In genomic region chr14:99573000-99573330, GRCh38 we compare ENCODE assay signal across 13 cellular contexts. TPM values are rescaled to one million over a fixed set of nuclear protein-coding genes. Genes with fewer than 3 reads are reported as not detected.
A peak's percentile ranks its signal among the peaks of the same experiment; 100 is the strongest.
DNase-seq lines count a peak whose midpoint lies in the region; ATAC-seq, FAIRE-seq and TF ChIP-seq lines count a peak whose summit lies in the region.
"Had no signal": no experiment of that assay in that cellular context is flagged by ENCODE, and none has a peak within 500 bp of the region (broad histone marks: within the 10 kb centered on the region; RNA-seq: fewer than 3 reads in every experiment).

No MANE protein-coding gene starts in this region.

- no peak overlapping the region for H2BK5ac ChIP-seq in H1 (ENCODE audit: low read depth, low read length)

- no peak overlapping the region for H3K9ac ChIP-seq in H1 (replicated peaks in 1 of 4; ENCODE audit: extremely low read depth in 1 of 4, low read depth in 3 of 4, low read length in 3 of 4)

- H3K4me2 ChIP-seq in DOHH2 (ENCODE audit: low read length) (peak overlapping the region; percentile 34), H1 (ENCODE audit: insufficient read depth in 1 of 2, low read depth in 2 of 2, low read length in 2 of 2) (no peak overlapping the region)

- H3K36me3 Mint-ChIP-seq in activated T-cell treated with anti-CD3 and anti-CD28 coated beads, Interleukin-2, amount 50 U/mL, for 4 hours (ENCODE audit: insufficient read depth) = no peaks in the 10 kb centered on the region
- H3K36me3 Mint-ChIP-seq: activated naive CD4-positive, alpha-beta T cell treated with anti-CD3 and anti-CD28 coated beads, Interleukin-2, amount 50 U/mL, for 24 hours; stimulated activated effector memory CD8-positive, alpha-beta T cell treated with anti-CD3 and anti-CD28 coated beads, Interleukin-12 subunit alpha, Interleukin-12 subunit beta, amount 100 ng/mL, for 72 hours had no signal

- FAIRE-seq in H1 (lab: Jason Lieb, UNC) = no peak
- FAIRE-seq: GM12878 had no signal

- no peak for TF ChIP-seq RAD21 in Ishikawa (IDR thresholded peaks at IDR 0.05; ENCODE audit: low read depth)
- TF ChIP-seq RAD21 in H1 (IDR thresholded peaks at IDR 0.05 in 1 of 2, conservative IDR thresholded peaks at IDR 0.05 in 1 of 2; ENCODE audit: low read depth in 2 of 2, low read length in 2 of 2) = no peak

- H3K79me2 ChIP-seq in DOHH2 (ENCODE audit: control insufficient read depth, low read length) (no peaks in the 10 kb centered on the region), H1 (ENCODE audit: control insufficient read depth in 1 of 2, insufficient read depth in 2 of 2, low read length in 2 of 2) (peaks cover 0 to 67% of the 10 kb centered on the region in 2 experiments; a peak in 3 of 4 replicates)

- TF ChIP-seq CTCF in DOHH2 (IDR thresholded peaks at IDR 0.05; ENCODE audit: low read depth, low read length, poor library complexity, severe bottlenecking) (no peak), H1 (IDR thresholded peaks at IDR 0.05; ENCODE audit: control extremely low read depth in 1 of 3, insufficient read depth in 1 of 3, low read depth in 1 of 3, low read length in 3 of 3) (no peak)

- H4K8ac ChIP-seq in H1 (ENCODE audit: extremely low read depth, insufficient read depth, low read length) = peak overlapping the region; percentile 81

- H3K9me2 ChIP-seq in DOHH2 (replicated peaks; ENCODE audit: control insufficient read depth, low read length) = no peaks in the 10 kb centered on the region

- H3K23ac ChIP-seq in H1 (ENCODE audit: insufficient read length) = no peak overlapping the region

- POLR2A ChIA-PET in H1 (lab: Charles Lee; ENCODE audit: partially characterized antibody) = interaction anchor here (1.5 to 1.7 kb wide), 2 partner anchors 11 to 57 kb away, joined by 3 read pairs; no protein-coding TSS in a partner anchor

- H2AK5ac ChIP-seq in H1 (ENCODE audit: low read depth, low read length) = peak overlapping the region; percentile 90; the same call in 1 of the 2 replicates

- no peaks in the 10 kb centered on the region for H3K36me3 ChIP-seq in DOHH2 (ENCODE audit: control insufficient read depth, low read length)
- no peaks in the 10 kb centered on the region for H3K36me3 ChIP-seq in H1 (ENCODE audit: control insufficient read depth in 2 of 4, insufficient read depth in 4 of 4, low read length in 3 of 4)

- no peak overlapping the region for H4K5ac ChIP-seq in H1 (ENCODE audit: insufficient read length, low read depth, low read length)

- CTCF ChIA-PET in H1 (lab: Charles Lee; ENCODE audit: partially characterized antibody) = interaction anchor here (0.9 to 6.2 kb wide), 15 partner anchors 8 to 115 kb away, joined by 3 to 35 read pairs (median 4); no protein-coding TSS in a partner anchor

- no peaks in the 10 kb centered on the region for H3K9me3 Mint-ChIP-seq in activated T-cell treated with anti-CD3 and anti-CD28 coated beads, Interleukin-2, amount 50 U/mL, for 4 hours
- H3K9me3 Mint-ChIP-seq: activated naive CD4-positive, alpha-beta T cell treated with anti-CD3 and anti-CD28 coated beads, Interleukin-2, amount 50 U/mL, for 24 hours; stimulated activated effector memory CD8-positive, alpha-beta T cell treated with anti-CD3 and anti-CD28 coated beads, Interleukin-12 subunit alpha, Interleukin-12 subunit beta, amount 100 ng/mL, for 72 hours had no signal

- peak overlapping the region; percentile 72 for H4K91ac ChIP-seq in H1 (replicated peaks; ENCODE audit: insufficient read length, low read length)

- H2AFZ ChIP-seq in H1 (ENCODE audit: low read length) = no peak overlapping the region

- peaks cover 37% of the 10 kb centered on the region for H3K4me1 ChIP-seq in DOHH2 (ENCODE audit: control insufficient read depth, low read length)
- H3K4me1 ChIP-seq in H1 (replicated peaks in 1 of 4; ENCODE audit: control insufficient read depth in 3 of 4, insufficient read depth in 4 of 4, low read length in 3 of 4) = peaks cover 28 to 79% (median 65%) of the 10 kb centered on the region in 4 experiments

- H3K18ac ChIP-seq in H1 (ENCODE audit: extremely low read depth, low read length) = no peak overlapping the region; the same call in 1 of the 2 replicates

- 0 out of 2 replicates have a peak overlapping the region, but pooled peaks have one; percentile 70 for H2BK12ac ChIP-seq in H1 (ENCODE audit: low read depth, low read length)

- peaks cover 40% of the 10 kb centered on the region for H3K79me1 ChIP-seq in H1 (ENCODE audit: low read depth, low read length)

- H3K4me3 ChIP-seq in DOHH2 (ENCODE audit: low read length) (0 out of 2 replicates have a peak overlapping the region, but pooled peaks have one; percentile 11), H1 (ENCODE audit: extremely low read depth in 1 of 4, insufficient read depth in 2 of 4, low read depth in 3 of 4, low read length in 4 of 4) (no peak overlapping the region)
- H3K4me3 ChIP-seq: GM12878 had no signal

- H3K56ac ChIP-seq in H1 (replicated peaks; ENCODE audit: insufficient read length, low read depth, low read length) = no peak overlapping the region

- peaks cover 3% of the 10 kb centered on the region for H3K4me1 Mint-ChIP-seq in activated T-cell treated with anti-CD3 and anti-CD28 coated beads, Interleukin-2, amount 50 U/mL, for 4 hours (ENCODE audit: low read depth)

- no peaks in the 10 kb centered on the region for H4K20me1 ChIP-seq in DOHH2 (ENCODE audit: control insufficient read depth, insufficient read depth, low read depth, low read length)
- H4K20me1 ChIP-seq in H1 (replicated peaks in 1 of 2; ENCODE audit: control insufficient read depth in 1 of 2, insufficient read depth in 2 of 2, low read length in 2 of 2) = peaks cover 17 to 38% of the 10 kb centered on the region in 2 experiments

- no peak overlapping the region for H3K4ac ChIP-seq in H1 (replicated peaks; ENCODE audit: insufficient read length, low read depth, low read length)

- TF ChIP-seq POLR2A in H1 (IDR thresholded peaks at IDR 0.05; ENCODE audit: control extremely low read depth in 1 of 2, low read depth in 2 of 2, low read length in 2 of 2) = no peak

- no peaks in the 10 kb centered on the region for H3K27me3 Mint-ChIP-seq in activated T-cell treated with anti-CD3 and anti-CD28 coated beads, Interleukin-2, amount 50 U/mL, for 4 hours (ENCODE audit: low read depth)
- H3K27me3 Mint-ChIP-seq: activated naive CD4-positive, alpha-beta T cell treated with anti-CD3 and anti-CD28 coated beads, Interleukin-2, amount 50 U/mL, for 24 hours had no signal

- no peak overlapping the region; the same call in 1 of the 2 replicates for H2BK15ac ChIP-seq in H1 (ENCODE audit: low read length)

- no peaks in the 10 kb centered on the region for H3F3A ChIP-seq in DOHH2 (ENCODE audit: control insufficient read depth, insufficient read depth)

- H3K27ac ChIP-seq in DOHH2 (ENCODE audit: low read depth, low read length) (no peak overlapping the region), H1 (ENCODE audit: low read depth, low read length) (no peak overlapping the region)

- H2BK120ac ChIP-seq in H1 (replicated peaks; ENCODE audit: low read depth, low read length) = no peak overlapping the region

- DNase-seq in H1 (ENCODE audit: low read depth in 1 of 2, low spot score in 2 of 2) (no peak), retina (peak; percentile 54), iPS-NIHi11 (ENCODE audit: low spot score) (no peak), activated gamma-delta T cell treated with Interleukin-2 at 50 U/mL for 16 hours (no peak)
- no peak for DNase-seq in activated T-cell treated with anti-CD3 and anti-CD28 coated beads, Interleukin-2, amount 50 U/mL, for 4 hours
- DNase-seq: activated CD4-positive, alpha-beta T cell treated with anti-CD3 and anti-CD28 coated beads, Interleukin-2, amount 50 U/mL, for 48 hours; T-helper 1 cell had no signal

- no peaks in the 10 kb centered on the region for H3K23me2 ChIP-seq in H1 (ENCODE audit: low read depth, low read length)

- no peaks in the 10 kb centered on the region for H3K9me3 ChIP-seq in DOHH2 (ENCODE audit: control insufficient read depth, insufficient read depth, low read length)
- no peaks in the 10 kb centered on the region for H3K9me3 ChIP-seq in H1 (ENCODE audit: insufficient read depth in 2 of 2, low read depth in 1 of 2, low read length in 1 of 2)

- H2BK20ac ChIP-seq in H1 (ENCODE audit: low read length) = no peak overlapping the region

- H3K4me3 Mint-ChIP-seq in activated T-cell treated with anti-CD3 and anti-CD28 coated beads, Interleukin-2, amount 50 U/mL, for 4 hours = no peak overlapping the region
- H3K4me3 Mint-ChIP-seq: activated naive CD4-positive, alpha-beta T cell treated with anti-CD3 and anti-CD28 coated beads, Interleukin-2, amount 50 U/mL, for 24 hours; stimulated activated effector memory CD8-positive, alpha-beta T cell treated with anti-CD3 and anti-CD28 coated beads, Interleukin-12 subunit alpha, Interleukin-12 subunit beta, amount 100 ng/mL, for 72 hours had no signal

- no peak for ATAC-seq in GM18870 (IDR thresholded peaks at IDR 0.05; ENCODE audit: unreplicated experiment)
- ATAC-seq in activated T-cell treated with anti-CD3 and anti-CD28 coated beads, Interleukin-2, amount 50 U/mL, for 4 hours = no peak
- ATAC-seq: GM12878; stimulated activated effector memory CD8-positive, alpha-beta T cell treated with anti-CD3 and anti-CD28 coated beads, Interleukin-12 subunit alpha, Interleukin-12 subunit beta, amount 100 ng/mL, for 72 hours had no signal

- TF ChIP-seq EP300 in Ishikawa (IDR thresholded peaks at IDR 0.05; ENCODE audit: borderline replicate concordance) = no peak
- no peak for TF ChIP-seq EP300 in H1 (IDR thresholded peaks at IDR 0.05; ENCODE audit: borderline replicate concordance in 1 of 2, low read depth in 2 of 2, low read length in 2 of 2)

- H3K27me3 ChIP-seq in DOHH2 (ENCODE audit: control insufficient read depth, low read length) = 0 out of 2 replicates have a peak, but pooled peaks cover 7% of the 10 kb centered on the region
- peaks cover 0 to 3% (median 0%) of the 10 kb centered on the region in 4 experiments; a peak in 2 of 7 replicates for H3K27me3 ChIP-seq in H1 (replicated peaks in 1 of 4; ENCODE audit: control insufficient read depth in 3 of 4, extremely low read depth in 1 of 4, insufficient read depth in 3 of 4, low read length in 3 of 4)

- H3K14ac ChIP-seq in H1 (ENCODE audit: insufficient read length) = no peak overlapping the region

- 86% methylated on average over 16 of the region's 16 CpGs; no CpG with 5 or more reads in 1 of the 2 experiments for WGBS in H1 (ENCODE audit: extremely low coverage in 1 of 2, insufficient coverage in 1 of 2, insufficient read length in 1 of 2, insufficient replicate concordance in 2 of 2, low coverage in 1 of 2, low lambda C conversion rate in 2 of 2, missing lambda C conversion rate in 1 of 2), 2 experiments

RNA-seq across cellular contexts. Expression of gene CCDC85C, which starts 31.0 kb away (rescaled TPM):
- total RNA-seq in H1 (2021; fragmentation: NEBNext Ultra II Directional; extraction: Animal tissue kit (Norgen Biotek cat#: 25700)) = 35.8 and 38.6 TPM in 2 replicates
- 16.8 and 26.4 TPM in 2 replicates for polyA plus RNA-seq in H1 (2011; rRNA removed)
- polyA plus RNA-seq in H1 (2011; cell fraction: cytosol; rRNA removed) = 18.1 TPM
- 31.7 TPM for polyA plus RNA-seq in H1 (2011; cell fraction: nucleus; rRNA removed)
- 18.2 to 30.0 TPM (median 25.2 TPM) in 4 replicates for polyA plus RNA-seq in H1 (2012, experiment 1 of 2)
- polyA plus RNA-seq in H1 (2012, experiment 2 of 2) = 32.9 TPM
- 15.1 TPM for polyA plus RNA-seq in H1 (2013, experiment 1 of 2)
- polyA plus RNA-seq in H1 (2013, experiment 2 of 2) = 15.5 TPM
- 22.2 and 22.8 TPM in 2 replicates for polyA minus RNA-seq in H1 (2011; rRNA and poly(A)+ RNA removed)
- 23.3 TPM for polyA minus RNA-seq in H1 (2011; cell fraction: cytosol; rRNA and poly(A)+ RNA removed)
- polyA minus RNA-seq in H1 (2011; cell fraction: nucleus; rRNA and poly(A)+ RNA removed) = 19.6 TPM
- 10 to 100 TPM in 1 of 3 donors, 1 to 10 TPM in 2; 3.8 to 11.1 (median 3.8) TPM for total RNA-seq in activated T-cell treated with anti-CD3 and anti-CD28 coated beads, Interleukin-2, amount 50 U/mL, for 4 hours
